Comparison of ENCODE assay signal across 9 cellular contexts in genomic region chr10:91190388-91190870, GRCh38. TPM values are rescaled to one million over a fixed set of nuclear protein-coding genes. Genes with fewer than 3 reads are reported as not detected.
DNase-seq lines count a peak whose midpoint lies in the region; ATAC-seq, FAIRE-seq and TF ChIP-seq lines count a peak whose summit lies in the region.
"Had no signal": no experiment of that assay in that cellular context is flagged by ENCODE, and none has a peak within 500 bp of the region (broad histone marks: within the 10 kb centered on the region; RNA-seq: fewer than 3 reads in every experiment).

No MANE protein-coding gene starts in this region.

- H3K4me1 ChIP-seq in adrenal gland (replicated peaks in 1 of 2) (peaks cover 6 to 26% of the 10 kb centered on the region in 2 donors), PC-9 (replicated peaks; ENCODE audit: insufficient read depth) (no peaks in the 10 kb centered on the region)

- POLR2A ChIA-PET in AG04449 (lab: Yijun Ruan, JAX) (no interaction called here), PC-9 (lab: Charles Lee; ENCODE audit: unreplicated experiment) (no interaction called here)

- no peak for ATAC-seq in HG03196 (IDR thresholded peaks at IDR 0.05; ENCODE audit: unreplicated experiment)

- DNase-seq in AG04449 (ENCODE audit: low read depth, low spot score), result peak; percentile 60
- DNase-seq in GM12892 (ENCODE audit: insufficient read length), result no peak
- DNase-seq in adrenal gland, result peak in 1 of 7 donors; percentile 33
- peak; percentile 16 for DNase-seq in kidney tubule cell (ENCODE audit: low spot score)
- no peak for DNase-seq in NCI-H1092 (lab: John Stamatoyannopoulos, UW)
- no peak for DNase-seq in PC-9
- no peak for DNase-seq in stimulated activated CD4-positive, alpha-beta T cell treated with anti-CD3 and anti-CD28 coated beads, Interleukin-2, amount 100 ng/mL, for 24 hours
- DNase-seq: stimulated activated naive CD4-positive, alpha-beta T cell had no signal

- H3K36me3 ChIP-seq in adrenal gland (replicated peaks in 1 of 2), result no peaks in the 10 kb centered on the region
- H3K36me3 ChIP-seq in PC-9 (ENCODE audit: low read depth), result no peaks in the 10 kb centered on the region

- H3K27me3 ChIP-seq in adrenal gland (no peaks in the 10 kb centered on the region), PC-9 (ENCODE audit: insufficient read depth, low read depth) (no peaks in the 10 kb centered on the region)

- BruUV-seq in PC-9 (replicated peaks; lab: Mats Ljungman, UMichigan), result no TSS peak

- no peak overlapping the region for H3K4me2 ChIP-seq in PC-9

- H3K9me3 ChIP-seq in adrenal gland (replicated peaks in 1 of 3) (no peaks in the 10 kb centered on the region), PC-9 (ENCODE audit: insufficient read depth, low read depth) (no peaks in the 10 kb centered on the region)

- H3K79me2 ChIP-seq in PC-9 (ENCODE audit: low read depth), result no peaks in the 10 kb centered on the region

- H2AFZ ChIP-seq in PC-9, result no peak overlapping the region

- no peaks in the 10 kb centered on the region for H3K9me2 ChIP-seq in PC-9 (ENCODE audit: insufficient read depth)

- H3F3A ChIP-seq in PC-9 (ENCODE audit: insufficient read depth, low read depth), result no peaks in the 10 kb centered on the region

- TF ChIP-seq POLR2A in GM12892 (IDR thresholded peaks at IDR 0.05; ENCODE audit: low read depth, low read length) (no peak), adrenal gland (IDR thresholded peaks at IDR 0.05) (no peak)

- intact Hi-C loops in adrenal gland (cut with DNase I), result no loop called here
- intact Hi-C loops in PC-9 (cut with micrococcal nuclease; ENCODE audit: unreplicated experiment), result no loop called here

- H3K4me3 ChIP-seq in AG04449 (ENCODE audit: low read depth, low read length), result no peak overlapping the region
- no peak overlapping the region for H3K4me3 ChIP-seq in adrenal gland
- no peak overlapping the region for H3K4me3 ChIP-seq in PC-9

- peak; percentile 65 for FAIRE-seq in GM12892 (lab: Jason Lieb, UNC)

- no peaks in the 10 kb centered on the region for H4K20me1 ChIP-seq in PC-9 (ENCODE audit: insufficient read depth)

- TF ChIP-seq CTCF in AG04449 (IDR thresholded peaks at IDR 0.05; ENCODE audit: insufficient read depth, low read length, missing control alignments) (no peak), adrenal gland (IDR thresholded peaks at IDR 0.05) (no peak), PC-9 (conservative IDR thresholded peaks at IDR 0.05) (no peak)

- WGBS in adrenal gland, 4 donors, result 67 to 93% (median 80%) methylated on average over 1 of the region's 1 CpG

- CTCF ChIA-PET in AG04449 (lab: Yijun Ruan, JAX), result interaction anchor here (0.8 kb wide), 1 partner anchor 281 kb away, joined by 3 read pairs; no protein-coding TSS in a partner anchor
- CTCF ChIA-PET in PC-9 (lab: Charles Lee), result no interaction called here

- H3K27ac ChIP-seq in adrenal gland (peak overlapping the region in 4 of 5 donors; percentile 32 to 75 (median 70)), PC-9 (no peak overlapping the region)

RNA-seq across cellular contexts. Expression of gene PCGF5, which starts 30.0 kb away (rescaled TPM):
- 40.8 TPM for polyA plus RNA-seq in GM12892 (2012; ENCODE audit: missing spikeins)
- total RNA-seq in adrenal gland, result 100 to 1,000 TPM in 1 of 8 donors, 10 to 100 TPM in 7; 51.0 to 101 (median 80.5) TPM
- polyA plus RNA-seq in adrenal gland, result 100 to 1,000 TPM in 1 of 3 donors, 10 to 100 TPM in 2; 22.6 to 145 (median 30.2) TPM
- total RNA-seq in PC-9 (2021), result 20.4 and 27.7 TPM in 2 replicates

Comparison
In these comparisons a context has a peak if more than half of its experiments do, and no peak if none do; other contexts are left out.
1. DNase-seq: peak in AG04449 (single experiment) and kidney tubule cell (single experiment); none in GM12892 (single experiment), NCI-H1092 (single experiment), PC-9 (0 of 2) and stimulated activated CD4-positive, alpha-beta T cell treated with anti-CD3 and anti-CD28 coated beads, Interleukin-2, amount 100 ng/mL, for 24 hours (0 of 2).